33 cellular contexts compared by ENCODE assay signal in genomic region chr18:61669320-61669719, GRCh38.
DNase-seq lines count a peak whose midpoint lies in the region; ATAC-seq lines count a peak whose summit lies in the region.
"Had no signal": no experiment of that assay in that cellular context is flagged by ENCODE, and none has a peak within 500 bp of the region (broad histone marks: within the 10 kb centered on the region; RNA-seq: fewer than 3 reads in every experiment).

No MANE protein-coding gene starts in this region.

- H2BK5ac ChIP-seq in mesendoderm (ENCODE audit: low read length), result no peak overlapping the region

- H3K18ac ChIP-seq in mesendoderm (ENCODE audit: low read length), result no peak overlapping the region

- no peaks in the 10 kb centered on the region for H3K79me2 ChIP-seq in mesendoderm (ENCODE audit: control insufficient read depth, insufficient read depth, low read length)

- H3K27me3 ChIP-seq in SJCRH30 (no peaks in the 10 kb centered on the region), mesendoderm (ENCODE audit: insufficient read depth, low read length, poor library complexity) (no peaks in the 10 kb centered on the region)
- H3K27me3 ChIP-seq: body of pancreas, tibial nerve had no signal

- no peak overlapping the region for H3K27ac ChIP-seq in SJCRH30
- no peak overlapping the region for H3K27ac ChIP-seq in mesendoderm (ENCODE audit: low read depth, low read length)
- H3K27ac ChIP-seq: A549, body of pancreas, left ventricle myocardium inferior, psoas muscle, tibial nerve had no signal

- H3K9me3 ChIP-seq in SJCRH30 (replicated peaks), result no peaks in the 10 kb centered on the region
- H3K9me3 ChIP-seq: A549, body of pancreas, psoas muscle, tibial nerve had no signal

- no peak overlapping the region for H3K9ac ChIP-seq in mesendoderm (ENCODE audit: low read length)

- DNase-seq in AG08395 (ENCODE audit: low spot score), result peak; percentile 73
- DNase-seq in GM03348 (ENCODE audit: low spot score), result peak; percentile 68
- DNase-seq in astrocyte of the hippocampus (ENCODE audit: low read depth, low spot score), result peak; percentile 48
- peak; percentile 40 for DNase-seq in iris pigment epithelial cell (ENCODE audit: low read depth)
- DNase-seq in stimulated activated naive CD8-positive, alpha-beta T cell treated with anti-CD3 and anti-CD28 coated beads, Interleukin-15, Interleukin-2, amounts not matched to agents 100 U/mL and 50 U/mL, for 24 hours, result no peak
- DNase-seq in SJCRH30, result no peak
- DNase-seq in hypothalamus (lab: John Stamatoyannopoulos, UW), result no peak
- DNase-seq in mesendoderm, result no peak
- DNase-seq: activated CD4-positive, alpha-beta T cell treated with anti-CD3 and anti-CD28 coated beads, Interleukin-2, amount 10 ng/mL, durations not matched to agents 7 days and 5 days; activated gamma-delta T cell; activated naive CD8-positive, alpha-beta T cell treated with anti-CD3 and anti-CD28 coated beads, Interleukin-2, amount 10 ng/mL, durations not matched to agents 7 days and 5 days; activated T-cell treated with anti-CD3 and anti-CD28 coated beads, Interleukin-2, amount 50 U/mL, for 4 hours; body of pancreas; C1 segment of cervical spinal cord; COR-L47; DMS53; GF-D8; GOT3; islet precursor cell; left ventricle myocardium inferior; naive B cell; NCI-H1092; NCI-H1694; NCI-H446; NCI-H748 treated with DMSO at 0.1 percent for 48 hours; nucleus accumbens; psoas muscle; stimulated activated CD4-positive, alpha-beta T cell treated with anti-CD3 and anti-CD28 coated beads, Interleukin-12 subunit alpha, Interleukin-12 subunit beta, amount 100 ng/mL, for 4 hours; stimulated activated CD4-positive, alpha-beta T cell treated with anti-CD3 and anti-CD28 coated beads, Interleukin-2, amount 100 ng/mL, for 48 hours had no signal

- no peak overlapping the region for H4K5ac ChIP-seq in mesendoderm (ENCODE audit: low read length)

- H3K4me3 ChIP-seq in SJCRH30, result no peak overlapping the region
- no peak overlapping the region for H3K4me3 ChIP-seq in mesendoderm (ENCODE audit: low read length)
- H3K4me3 ChIP-seq: A549, body of pancreas, left ventricle myocardium inferior, psoas muscle, tibial nerve had no signal

- no peak overlapping the region for H4K8ac ChIP-seq in mesendoderm (ENCODE audit: low read depth, low read length)

- no peak overlapping the region for H3K4me2 ChIP-seq in mesendoderm (ENCODE audit: low read length)
- H3K4me2 ChIP-seq: A549 had no signal

- no CpG with 5 or more reads among the region's 1 CpG for WGBS in mesendoderm (ENCODE audit: extremely low coverage, insufficient coverage, low lambda C conversion rate)

- peaks cover 5% of the 10 kb centered on the region; the same call in 1 of the 2 replicates for H3K4me1 ChIP-seq in SJCRH30
- peaks cover 3% of the 10 kb centered on the region for H3K4me1 ChIP-seq in mesendoderm (ENCODE audit: control insufficient read depth, low read depth, low read length)
- H3K4me1 ChIP-seq: A549, psoas muscle, tibial nerve had no signal

- H2BK120ac ChIP-seq in mesendoderm (ENCODE audit: low read depth, low read length), result no peak overlapping the region

- H3K4ac ChIP-seq in mesendoderm (ENCODE audit: low read depth, low read length), result no peak overlapping the region

- no peak overlapping the region for H3K23ac ChIP-seq in mesendoderm (ENCODE audit: low read length)

- no peak overlapping the region for H2BK15ac ChIP-seq in mesendoderm (replicated peaks; ENCODE audit: low read depth)

- H3K36me3 ChIP-seq in SJCRH30 (no peaks in the 10 kb centered on the region), mesendoderm (ENCODE audit: control insufficient read depth, insufficient read depth, low read length) (no peaks in the 10 kb centered on the region)
- H3K36me3 ChIP-seq: left ventricle myocardium inferior, tibial nerve had no signal

- no peaks in the 10 kb centered on the region for H3K79me1 ChIP-seq in mesendoderm (ENCODE audit: low read length)

- ATAC-seq in stimulated activated naive CD8-positive, alpha-beta T cell treated with anti-CD3 and anti-CD28 coated beads, Interleukin-15, Interleukin-2, amounts not matched to agents 100 U/mL and 50 U/mL, for 24 hours, result no peak
- ATAC-seq: A549; activated T-cell treated with anti-CD3 and anti-CD28 coated beads, Interleukin-2, amount 50 U/mL, for 4 hours; body of pancreas; psoas muscle; sciatic nerve; WTC11 had no signal

- H2AK5ac ChIP-seq in mesendoderm (ENCODE audit: low read length), result no peak overlapping the region

- no peak overlapping the region for H3K56ac ChIP-seq in mesendoderm (ENCODE audit: low read length)

Comparison
In these comparisons a context has a peak if more than half of its experiments do, and no peak if none do; other contexts are left out.
1. DNase-seq: peak in AG08395 (single experiment), GM03348 (single experiment), astrocyte of the hippocampus (single experiment) and iris pigment epithelial cell (single experiment); none in stimulated activated naive CD8-positive, alpha-beta T cell treated with anti-CD3 and anti-CD28 coated beads, Interleukin-15, Interleukin-2, amounts not matched to agents 100 U/mL and 50 U/mL, for 24 hours (single experiment), SJCRH30 (0 of 2), hypothalamus (0 of 51) and mesendoderm (single experiment).